Comparison of ENCODE assay signal across 9 cellular contexts in the genomic region with DNA sequence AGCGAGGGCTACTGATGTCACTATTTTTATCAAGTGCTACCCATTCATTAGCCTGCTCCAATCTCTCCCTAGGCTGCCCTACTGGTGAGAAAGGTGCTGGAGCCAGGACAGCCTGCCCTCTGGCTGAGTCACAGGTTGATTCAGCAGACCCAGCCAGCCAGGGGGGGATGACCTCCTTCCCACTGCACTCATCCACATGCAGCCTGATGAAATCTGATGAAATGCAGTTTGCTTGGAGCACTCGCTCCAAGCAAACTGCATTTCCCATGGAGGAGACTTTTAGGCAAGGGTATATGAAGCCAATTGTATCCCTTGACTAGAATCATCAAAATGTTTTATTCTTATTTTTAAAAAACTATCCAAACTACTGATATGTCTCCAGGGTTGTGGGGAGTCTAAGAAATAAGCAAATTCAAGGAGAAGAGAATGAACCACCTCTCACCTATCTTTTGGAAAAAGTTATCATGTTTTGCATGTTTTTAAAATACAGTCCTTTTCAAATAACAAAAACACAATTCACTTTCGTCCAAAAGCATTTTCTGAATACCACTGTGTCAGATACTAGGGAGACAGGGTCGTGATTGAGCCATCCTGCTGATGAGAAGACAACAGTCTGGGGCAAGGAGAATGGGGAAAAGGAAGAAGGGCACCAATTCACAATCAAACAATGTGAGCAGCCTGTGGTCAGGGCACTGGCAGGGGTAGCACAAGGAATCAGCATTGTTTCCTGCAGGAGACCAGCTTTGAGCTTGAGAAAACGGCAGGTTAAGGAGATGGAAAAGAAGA.
DNase-seq lines count a peak whose midpoint lies in the region; ATAC-seq and TF ChIP-seq lines count a peak whose summit lies in the region.
"Had no signal": no experiment of that assay in that cellular context is flagged by ENCODE, and none has a peak within 500 bp of the region (broad histone marks: within the 10 kb centered on the region; RNA-seq: fewer than 3 reads in every experiment).

No MANE protein-coding gene starts in this region.

- H3K27ac ChIP-seq in mesendoderm (ENCODE audit: low read depth, low read length), result no peak overlapping the region

- H3K9me3 ChIP-seq in BE2C (no peaks in the 10 kb centered on the region), NT2/D1 (ENCODE audit: insufficient read depth, low read length) (no peaks in the 10 kb centered on the region)

- H4K5ac ChIP-seq in mesendoderm (ENCODE audit: low read length), result no peak overlapping the region

- no peak overlapping the region for H2BK120ac ChIP-seq in mesendoderm (ENCODE audit: low read depth, low read length)

- H3K9ac ChIP-seq in NT2/D1 (ENCODE audit: insufficient read length, low read depth) (no peak overlapping the region), mesendoderm (ENCODE audit: low read length) (no peak overlapping the region)

- no peaks in the 10 kb centered on the region for H3K4me1 Mint-ChIP-seq in activated T-cell treated with anti-CD3 and anti-CD28 coated beads, Interleukin-2, amount 50 U/mL, for 24 hours (ENCODE audit: low read depth)

- no peak overlapping the region for H4K8ac ChIP-seq in mesendoderm (ENCODE audit: low read depth, low read length)

- no peak for ATAC-seq in HG02973 (IDR thresholded peaks at IDR 0.05; ENCODE audit: unreplicated experiment)
- no peak for ATAC-seq in HG02970 (IDR thresholded peaks at IDR 0.05; ENCODE audit: low FRiP score, unreplicated experiment)

- H2AK5ac ChIP-seq in mesendoderm (ENCODE audit: low read length), result no peak overlapping the region

- no peak for TF ChIP-seq CTCF in BE2C (IDR thresholded peaks at IDR 0.05; ENCODE audit: low read depth, low read length)
- TF ChIP-seq CTCF in epithelial cell of esophagus (IDR thresholded peaks at IDR 0.05; ENCODE audit: insufficient read depth, low read depth, low read length, missing control alignments), result no peak

- H2BK15ac ChIP-seq in mesendoderm (replicated peaks; ENCODE audit: low read depth), result no peak overlapping the region

- H3K27ac Mint-ChIP-seq in activated T-cell treated with anti-CD3 and anti-CD28 coated beads, Interleukin-2, amount 50 U/mL, for 24 hours, result no peak overlapping the region

- no peak overlapping the region for H3K4me3 Mint-ChIP-seq in activated T-cell treated with anti-CD3 and anti-CD28 coated beads, Interleukin-2, amount 50 U/mL, for 24 hours

- no peaks in the 10 kb centered on the region for H3K36me3 Mint-ChIP-seq in activated T-cell treated with anti-CD3 and anti-CD28 coated beads, Interleukin-2, amount 50 U/mL, for 24 hours (ENCODE audit: low read depth)

- no peak overlapping the region for H3K18ac ChIP-seq in mesendoderm (ENCODE audit: low read length)

- H3K36me3 ChIP-seq in BE2C, result no peaks in the 10 kb centered on the region
- H3K36me3 ChIP-seq in NT2/D1 (ENCODE audit: insufficient read depth, insufficient read length, low read length), result no peaks in the 10 kb centered on the region
- H3K36me3 ChIP-seq in mesendoderm (ENCODE audit: control insufficient read depth, insufficient read depth, low read length), result no peaks in the 10 kb centered on the region

- no peaks in the 10 kb centered on the region for H3K79me2 ChIP-seq in mesendoderm (ENCODE audit: control insufficient read depth, insufficient read depth, low read length)

- no peak overlapping the region for H2BK5ac ChIP-seq in mesendoderm (ENCODE audit: low read length)

- H3K4me1 ChIP-seq in BE2C, result no peaks in the 10 kb centered on the region
- H3K4me1 ChIP-seq in NT2/D1 (ENCODE audit: insufficient read depth, insufficient read length), result peaks cover 3% of the 10 kb centered on the region
- no peaks in the 10 kb centered on the region for H3K4me1 ChIP-seq in mesendoderm (ENCODE audit: control insufficient read depth, low read depth, low read length)

- no peak overlapping the region for H3K4me3 ChIP-seq in BE2C (ENCODE audit: low read depth, low read length)
- H3K4me3 ChIP-seq in NT2/D1 (ENCODE audit: insufficient read length, low read depth), result no peak overlapping the region
- no peak overlapping the region for H3K4me3 ChIP-seq in epithelial cell of esophagus (ENCODE audit: low read length)
- H3K4me3 ChIP-seq in mesendoderm (ENCODE audit: low read length), result no peak overlapping the region

- H3K27me3 Mint-ChIP-seq in activated T-cell treated with anti-CD3 and anti-CD28 coated beads, Interleukin-2, amount 50 U/mL, for 24 hours, result no peaks in the 10 kb centered on the region

- no peaks in the 10 kb centered on the region for H3K79me1 ChIP-seq in mesendoderm (ENCODE audit: low read length)

- H3K23ac ChIP-seq in mesendoderm (ENCODE audit: low read length), result no peak overlapping the region

- no peaks in the 10 kb centered on the region for H3K9me3 Mint-ChIP-seq in activated T-cell treated with anti-CD3 and anti-CD28 coated beads, Interleukin-2, amount 50 U/mL, for 24 hours

- H3K27me3 ChIP-seq in BE2C (no peaks in the 10 kb centered on the region), NT2/D1 (ENCODE audit: insufficient read depth, insufficient read length) (peaks cover 2% of the 10 kb centered on the region), mesendoderm (ENCODE audit: insufficient read depth, low read length, poor library complexity) (no peaks in the 10 kb centered on the region)

- H3K4me2 ChIP-seq in mesendoderm (ENCODE audit: low read length), result no peak overlapping the region

- H3K56ac ChIP-seq in mesendoderm (ENCODE audit: low read length), result peak overlapping the region; percentile 25

- WGBS in mesendoderm (ENCODE audit: extremely low coverage, insufficient coverage, low lambda C conversion rate), result no CpG with 5 or more reads among the region's 5 CpGs

- H3K4ac ChIP-seq in mesendoderm (ENCODE audit: low read depth, low read length), result no peak overlapping the region

- peak; percentile 39 for DNase-seq in BE2C
- DNase-seq in NT2/D1 (ENCODE audit: low read depth, low spot score), result peak; percentile 22
- peak; percentile 40 for DNase-seq in epithelial cell of esophagus (ENCODE audit: low read depth)
- DNase-seq in mesendoderm, result peak; percentile 96
- DNase-seq in activated T-cell treated with anti-CD3 and anti-CD28 coated beads, Interleukin-2, amount 50 U/mL, for 24 hours, result no peak
- no peak for DNase-seq in activated naive CD4-positive, alpha-beta T cell treated with Interleukin-2 at 50 U/mL for 16 hours
- DNase-seq: activated effector memory CD4-positive, alpha-beta T cell treated with anti-CD3 and anti-CD28 coated beads, Interleukin-2, amount 50 U/mL, for 16 hours had no signal

Comparison
In these comparisons a context has a peak if more than half of its experiments do, and no peak if none do; other contexts are left out.
1. DNase-seq: peak in BE2C (single experiment), NT2/D1 (single experiment), epithelial cell of esophagus (single experiment) and mesendoderm (single experiment); none in activated T-cell treated with anti-CD3 and anti-CD28 coated beads, Interleukin-2, amount 50 U/mL, for 24 hours (single experiment) and activated naive CD4-positive, alpha-beta T cell treated with Interleukin-2 at 50 U/mL for 16 hours (single experiment).